16 cellular contexts compared by ENCODE assay signal in the genomic region with DNA sequence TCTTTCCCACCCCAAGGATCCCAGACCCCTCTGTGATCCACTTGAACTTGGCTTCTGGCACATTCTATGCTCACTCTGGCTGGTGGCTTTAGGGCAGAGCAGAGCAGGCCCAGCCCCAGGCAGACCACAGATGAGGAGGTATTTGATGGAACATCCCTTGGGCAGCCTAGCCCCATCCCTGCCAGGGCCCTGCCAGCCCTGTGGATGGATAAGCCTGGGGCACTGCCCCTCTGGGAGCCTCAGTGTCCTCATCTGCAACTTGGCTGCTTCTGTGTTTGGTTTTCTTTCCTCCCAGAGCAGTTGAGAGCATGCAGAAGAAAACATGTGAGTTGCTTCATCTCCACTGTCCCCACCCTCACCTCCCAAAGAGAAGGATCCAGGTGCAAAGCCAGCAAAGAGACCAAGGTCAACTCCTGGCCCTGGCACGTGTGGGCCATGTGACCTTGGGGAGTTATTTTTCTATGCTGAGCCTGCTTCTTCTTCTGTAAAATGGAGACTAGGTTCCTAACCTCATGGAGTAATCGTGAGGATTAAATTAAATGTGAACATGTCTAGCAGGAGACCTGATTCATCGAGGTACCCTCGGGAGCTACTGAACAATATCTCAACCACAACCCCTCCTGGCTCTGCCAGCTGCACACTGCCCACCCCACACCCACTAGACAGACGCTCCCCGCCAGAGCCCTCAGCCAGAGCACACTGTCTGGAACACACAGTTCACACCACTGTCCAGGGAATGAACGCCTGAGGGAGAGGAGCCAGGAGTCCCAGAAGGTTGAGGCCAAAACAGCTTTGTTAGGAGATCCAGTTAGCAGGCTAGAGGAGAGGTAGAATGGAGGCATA. TPM values are rescaled to one million over a fixed set of nuclear protein-coding genes. Genes with fewer than 3 reads are reported as not detected.
A peak's percentile ranks its signal among the peaks of the same experiment; 100 is the strongest.
DNase-seq lines count a peak whose midpoint lies in the region; ATAC-seq, FAIRE-seq and TF ChIP-seq lines count a peak whose summit lies in the region.
"Had no signal": no experiment of that assay in that cellular context is flagged by ENCODE, and none has a peak within 500 bp of the region (broad histone marks: within the 10 kb centered on the region; RNA-seq: fewer than 3 reads in every experiment).

No MANE protein-coding gene starts in this region.

- no peaks in the 10 kb centered on the region for H4K20me1 ChIP-seq in osteoblast (ENCODE audit: insufficient read depth, low read length)

- H3K4me3 Mint-ChIP-seq in glutamatergic neuron (ENCODE audit: unreplicated experiment) = no peak overlapping the region
- H3K4me3 Mint-ChIP-seq: activated CD4-positive, alpha-beta memory T cell treated with anti-CD3 and anti-CD28 coated beads for 36 hours; activated T-helper 1 cell treated with anti-CD3 and anti-CD28 coated beads, Interleukin-12 subunit alpha, Interleukin-12 subunit beta, Interleukin-2, Interleukin-4 antibody, amounts not matched to agents 30 ng/mL and 10 ng/mL and 1 ng/mL, durations not matched to agents 14 hours and 24 hours and 36 hours; natural killer cell had no signal

- DNase-seq in RWPE1 (ENCODE audit: low spot score) (no peak), glutamatergic neuron (no peak), osteoblast (ENCODE audit: insufficient read length, low spot score, missing footprints) (peak; percentile 54), aorta (peak; percentile 69 to 80), GM12891 (ENCODE audit: insufficient read length, low spot score) (no peak), HT-29 (ENCODE audit: low spot score) (no peak), islet precursor cell (no peak)
- DNase-seq: activated CD4-positive, alpha-beta memory T cell treated with anti-CD3 and anti-CD28 coated beads for 36 hours; amniotic stem cell; natural killer cell; NCI-H1105; NCI-H226; stimulated activated naive CD4-positive, alpha-beta T cell had no signal

- no peak overlapping the region for H3K4me2 ChIP-seq in osteoblast (ENCODE audit: insufficient read depth, low read length)

- H3K4me1 Mint-ChIP-seq in glutamatergic neuron (ENCODE audit: low read depth, unreplicated experiment) = peaks cover 21% of the 10 kb centered on the region
- H3K4me1 Mint-ChIP-seq: natural killer cell had no signal

- H3K4me3 ChIP-seq in osteoblast (ENCODE audit: insufficient read depth, low read length) (no peak overlapping the region), aorta (ENCODE audit: low read length in 2 of 2) (no peak overlapping the region)

- POLR2A ChIA-PET in RWPE1 (lab: Yijun Ruan, JAX; ENCODE audit: low non-redundant PET) = no interaction called here

- intact Hi-C loops in aorta (cut with DNase I) = no loop called here

- 3 to 9% methylated on average over 7 of the region's 7 CpGs for WGBS in aorta, 2 donors

- no peaks in the 10 kb centered on the region for H3K27me3 ChIP-seq in osteoblast (ENCODE audit: insufficient read depth, low read length)
- H3K27me3 ChIP-seq in aorta (ENCODE audit: control insufficient read depth in 1 of 2, insufficient read depth in 2 of 2, low read length in 1 of 2) = no peaks in the 10 kb centered on the region

- no peak overlapping the region for H2AFZ ChIP-seq in osteoblast (ENCODE audit: low read length)

- H3K9me3 ChIP-seq in osteoblast (ENCODE audit: low read depth, low read length) (no peaks in the 10 kb centered on the region), aorta (ENCODE audit: control insufficient read depth, low read length) (no peaks in the 10 kb centered on the region)

- peak overlapping the region; percentile 5 for H3K27ac Mint-ChIP-seq in glutamatergic neuron (ENCODE audit: unreplicated experiment)
- H3K27ac Mint-ChIP-seq: activated CD4-positive, alpha-beta memory T cell treated with anti-CD3 and anti-CD28 coated beads for 36 hours; activated T-helper 1 cell treated with anti-CD3 and anti-CD28 coated beads, Interleukin-12 subunit alpha, Interleukin-12 subunit beta, Interleukin-2, Interleukin-4 antibody, amounts not matched to agents 30 ng/mL and 10 ng/mL and 1 ng/mL, durations not matched to agents 14 hours and 24 hours and 36 hours; natural killer cell had no signal

- TF ChIP-seq POLR2A in GM12891 (IDR thresholded peaks at IDR 0.05; ENCODE audit: low read depth, low read length) = no peak

- no peaks in the 10 kb centered on the region for H3K36me3 Mint-ChIP-seq in glutamatergic neuron (ENCODE audit: unreplicated experiment)
- H3K36me3 Mint-ChIP-seq: activated CD4-positive, alpha-beta memory T cell treated with anti-CD3 and anti-CD28 coated beads for 36 hours; natural killer cell had no signal

- H3K9me3 Mint-ChIP-seq in glutamatergic neuron (ENCODE audit: unreplicated experiment) = peaks cover 3% of the 10 kb centered on the region
- H3K9me3 Mint-ChIP-seq: activated CD4-positive, alpha-beta memory T cell treated with anti-CD3 and anti-CD28 coated beads for 36 hours; activated T-helper 1 cell treated with anti-CD3 and anti-CD28 coated beads, Interleukin-12 subunit alpha, Interleukin-12 subunit beta, Interleukin-2, Interleukin-4 antibody, amounts not matched to agents 30 ng/mL and 10 ng/mL and 1 ng/mL, durations not matched to agents 14 hours and 24 hours and 36 hours; natural killer cell had no signal

- H3K4me1 ChIP-seq in osteoblast (ENCODE audit: insufficient read depth, low read length) (no peaks in the 10 kb centered on the region), aorta (ENCODE audit: control insufficient read depth in 1 of 2, insufficient read depth in 2 of 2, low read length in 2 of 2) (peaks cover 0 to 3% of the 10 kb centered on the region in 2 donors)

- H3K36me3 ChIP-seq in osteoblast (ENCODE audit: insufficient read depth, low read length) (no peaks in the 10 kb centered on the region), aorta (ENCODE audit: control insufficient read depth in 1 of 2, insufficient read depth in 2 of 2, low read length in 1 of 2) (no peaks in the 10 kb centered on the region)

- TF ChIP-seq CTCF in RWPE1 (conservative IDR thresholded peaks at IDR 0.05; ENCODE audit: low read depth) (no peak), glutamatergic neuron (IDR thresholded peaks at IDR 0.05; ENCODE audit: partially characterized antibody, unreplicated experiment) (no peak), osteoblast (IDR thresholded peaks at IDR 0.05; ENCODE audit: extremely low read depth, low read depth, low read length) (no peak)

- CTCF ChIA-PET in RWPE1 (lab: Yijun Ruan, JAX) = interaction anchor here (0.7 kb wide), 1 partner anchor 28 kb away, joined by 5 read pairs; no protein-coding TSS in a partner anchor

- peak; percentile 55 for ATAC-seq in aorta (ENCODE audit: low FRiP score)
- ATAC-seq: HCT116, natural killer cell had no signal

- H3K27me3 Mint-ChIP-seq in glutamatergic neuron (ENCODE audit: unreplicated experiment) = peaks cover 16% of the 10 kb centered on the region

- no peaks in the 10 kb centered on the region for H3K79me2 ChIP-seq in osteoblast (ENCODE audit: insufficient read depth, low read length)

- H3K27ac ChIP-seq in RWPE1 (peak overlapping the region; percentile 59), osteoblast (ENCODE audit: low read depth, low read length) (no peak overlapping the region), aorta (ENCODE audit: low read depth in 1 of 2, low read length in 2 of 2) (peak overlapping the region in 1 of 2 donors; percentile 70)

- FAIRE-seq in GM12891 (lab: Jason Lieb, UNC) = no peak

TF ChIP-seq in GM12891, 5 proteins besides CTCF, POLR2A, EP300 and RAD21:
- no peak for TF ChIP-seq POU2F2 (IDR thresholded peaks at IDR 0.05; ENCODE audit: low read depth, low read length)
- no peak for TF ChIP-seq PAX5 (IDR thresholded peaks at IDR 0.05; ENCODE audit: insufficient read depth, low read length, severe bottlenecking)
- no peak for TF ChIP-seq SPI1 (IDR thresholded peaks at IDR 0.05; ENCODE audit: low read depth, low read length)
- TF ChIP-seq POLR2AphosphoS5 (IDR thresholded peaks at IDR 0.05; ENCODE audit: low read depth, low read length) = no peak
- TF ChIP-seq TAF1 (IDR thresholded peaks at IDR 0.05; ENCODE audit: low read depth, low read length) = no peak

RNA-seq across cellular contexts. Expression of a gene that starts 14.6 kb away (rescaled TPM):
- total RNA-seq in glutamatergic neuron (ENCODE audit: unreplicated experiment) (3.2 TPM), osteoblast (45.7 and 48.9 TPM in 2 replicates), aorta (1,000 to 10,000 TPM; 1,456 to 1,949 TPM)
- 100 to 1,000 TPM; 303 to 404 TPM for polyA plus RNA-seq in aorta
- 1.7 TPM for polyA plus RNA-seq in GM12891 (2012; ENCODE audit: low read depth, missing spikeins)
- total RNA-seq in HT-29 (2014; rRNA removed; shearing (Covaris generic)) = 8.9 and 13.8 TPM in 2 replicates

RNA-seq across cellular contexts. Expression of a gene that starts 51.6 kb away (rescaled TPM):
- total RNA-seq in glutamatergic neuron (ENCODE audit: unreplicated experiment) = not detected
- not detected in 2 replicates for total RNA-seq in osteoblast
- total RNA-seq in aorta = under 1 TPM; 0.39 to 0.45 TPM
- not detected for polyA plus RNA-seq in aorta
- polyA plus RNA-seq in GM12891 (2012; ENCODE audit: low read depth, missing spikeins) = 6.0 TPM
- not detected in 2 replicates for total RNA-seq in HT-29 (2014; rRNA removed; shearing (Covaris generic))
- total RNA-seq: fibroblast of lung had no signal
- polyA plus RNA-seq: fibroblast of lung had no signal

Comparison
In these comparisons a context has a peak if more than half of its experiments do, and no peak if none do; other contexts are left out.
1. DNase-seq: peak in osteoblast (single experiment) and aorta (2 of 2); none in RWPE1 (single experiment), glutamatergic neuron (single experiment), GM12891 (single experiment), HT-29 (single experiment) and islet precursor cell (single experiment).
2. RNA of a gene that starts 14.6 kb away (total RNA-seq): 1,456 to 1,949 TPM in aorta; 45.7 to 48.9 TPM in osteoblast, 8.9 to 13.8 TPM in HT-29 and 3.2 TPM in glutamatergic neuron (single experiment); every median in the first group is over 10 times any median in the second.